In the genomic region with DNA sequence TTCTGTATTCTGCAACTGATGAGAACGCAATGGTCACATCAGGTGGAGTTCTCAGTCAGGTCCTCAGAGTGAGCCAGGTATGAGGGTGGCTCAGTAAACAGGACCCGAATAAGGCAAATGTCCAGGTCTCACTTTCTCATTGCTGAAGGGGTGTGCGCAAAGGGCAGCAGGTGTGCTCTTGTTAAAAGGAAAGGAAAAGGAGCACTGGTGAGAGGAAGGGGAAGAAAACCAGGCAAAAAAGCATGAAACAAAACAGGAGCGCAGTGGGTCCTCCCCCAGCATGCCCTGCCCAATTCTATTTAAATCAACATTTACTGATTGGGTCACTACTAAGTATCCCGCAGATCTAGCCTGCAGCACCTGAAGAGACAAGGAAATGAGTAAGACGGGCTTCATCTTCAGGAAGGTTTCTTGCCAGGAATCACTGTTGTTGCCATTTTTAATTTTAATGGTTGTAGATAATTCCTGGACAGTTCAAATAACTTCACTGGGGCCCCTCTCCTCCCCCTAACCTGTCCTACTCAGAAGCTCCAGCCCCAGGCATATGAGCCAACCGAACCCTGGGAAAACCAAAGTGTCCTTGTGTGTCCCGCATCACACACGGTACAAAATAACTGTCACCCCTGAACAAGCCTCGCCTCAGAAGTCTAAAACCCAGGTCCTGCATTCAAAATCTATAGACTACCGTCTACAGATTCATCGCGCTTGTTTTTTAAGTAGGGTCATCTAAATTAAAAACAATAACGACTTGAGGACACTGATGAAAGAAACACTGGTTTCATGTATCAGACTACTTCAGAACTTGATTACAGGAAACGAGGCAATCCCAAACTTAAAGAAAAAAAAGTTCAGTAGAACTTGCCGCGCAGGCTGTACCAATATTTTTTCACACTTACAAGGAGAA, we compare ENCODE assay signal across 8 cellular contexts. TPM values are rescaled to one million over a fixed set of nuclear protein-coding genes. Genes with fewer than 3 reads are reported as not detected.
DNase-seq lines count a peak whose midpoint lies in the region; ATAC-seq and TF ChIP-seq lines count a peak whose summit lies in the region.

No MANE protein-coding gene starts in this region.

- peak overlapping the region; percentile 85 to 99 (median 95) for H3K27ac Mint-ChIP-seq in CD4-positive, CD25-positive, alpha-beta regulatory T cell

- DNase-seq in CD4-positive, CD25-positive, alpha-beta regulatory T cell: no peak
- DNase-seq in NCI-H2196 (lab: John Stamatoyannopoulos, UW; ENCODE audit: unreplicated experiment): peak; percentile 45
- DNase-seq in colonic mucosa: peak; percentile 71
- DNase-seq in middle frontal gyrus (ENCODE audit: extremely low spot score, low spot score): no peak
- DNase-seq in NCI-H187 (lab: John Stamatoyannopoulos, UW): no peak

- H3K9ac ChIP-seq in colonic mucosa (ENCODE audit: low read depth in 2 of 2, low read length in 2 of 2): peak overlapping the region; percentile 93 to 95
- peak overlapping the region; percentile 89 to 93 for H3K9ac ChIP-seq in mucosa of rectum (ENCODE audit: low read depth in 1 of 2, low read length in 2 of 2)

- no peak for ATAC-seq in CD4-positive, CD25-positive, alpha-beta regulatory T cell (ENCODE audit: low read depth in 2 of 2)
- ATAC-seq in GM19467 (IDR thresholded peaks at IDR 0.05; ENCODE audit: unreplicated experiment) (peak; percentile 21), HG03565 (IDR thresholded peaks at IDR 0.05; ENCODE audit: unreplicated experiment) (no peak)

- H3K9me3 Mint-ChIP-seq in CD4-positive, CD25-positive, alpha-beta regulatory T cell: peaks cover 0 to 1% (median 0%) of the 10 kb centered on the region in 7 donors

- no peaks in the 10 kb centered on the region for H3K9me3 ChIP-seq in CD4-positive, CD25-positive, alpha-beta regulatory T cell (ENCODE audit: control insufficient read depth in 2 of 2, low read length in 2 of 2)
- H3K9me3 ChIP-seq in colonic mucosa (no peaks in the 10 kb centered on the region), mucosa of rectum (ENCODE audit: control insufficient read depth in 2 of 2, low read length in 2 of 2) (no peaks in the 10 kb centered on the region)

- H3K4me1 Mint-ChIP-seq in CD4-positive, CD25-positive, alpha-beta regulatory T cell: peaks cover 27 to 60% (median 48%) of the 10 kb centered on the region in 4 donors

- H3K4me3 ChIP-seq in CD4-positive, CD25-positive, alpha-beta regulatory T cell (ENCODE audit: low read depth, low read length): peak overlapping the region; percentile 93
- H3K4me3 ChIP-seq in colonic mucosa (peak overlapping the region; percentile 75), mucosa of rectum (ENCODE audit: low read length in 2 of 2) (peak overlapping the region; percentile 84 to 92)

- peak overlapping the region; percentile 94 to 99 (median 98) for H3K4me3 Mint-ChIP-seq in CD4-positive, CD25-positive, alpha-beta regulatory T cell

- H3K27ac ChIP-seq in CD4-positive, CD25-positive, alpha-beta regulatory T cell (ENCODE audit: insufficient read depth, low read length, poor library complexity, severe bottlenecking): peak overlapping the region; percentile 75
- H3K27ac ChIP-seq in colonic mucosa (peak overlapping the region; percentile 96), mucosa of rectum (ENCODE audit: low read depth in 2 of 2, low read length in 2 of 2) (peak overlapping the region; percentile 92 to 95)

- no peaks in the 10 kb centered on the region for H3K36me3 Mint-ChIP-seq in CD4-positive, CD25-positive, alpha-beta regulatory T cell

- no peaks in the 10 kb centered on the region for H3K36me3 ChIP-seq in CD4-positive, CD25-positive, alpha-beta regulatory T cell (ENCODE audit: control insufficient read depth, insufficient read depth, low read length)
- H3K36me3 ChIP-seq in colonic mucosa: no peaks in the 10 kb centered on the region
- no peaks in the 10 kb centered on the region for H3K36me3 ChIP-seq in mucosa of rectum (ENCODE audit: control insufficient read depth in 2 of 2, insufficient read depth in 2 of 2, low read length in 2 of 2)

- H3K4me1 ChIP-seq in CD4-positive, CD25-positive, alpha-beta regulatory T cell (ENCODE audit: control insufficient read depth, insufficient read depth, low read length, poor library complexity, severe bottlenecking): peaks cover 59% of the 10 kb centered on the region
- H3K4me1 ChIP-seq in colonic mucosa (peaks cover 21% of the 10 kb centered on the region), mucosa of rectum (ENCODE audit: control insufficient read depth in 2 of 2, insufficient read depth in 2 of 2, low read length in 2 of 2) (peaks cover 10 to 32% of the 10 kb centered on the region in 2 donors)

- no peaks in the 10 kb centered on the region for H3K27me3 Mint-ChIP-seq in CD4-positive, CD25-positive, alpha-beta regulatory T cell

- no peak for TF ChIP-seq CTCF in colonic mucosa (IDR thresholded peaks at IDR 0.05)

- intact Hi-C loops in colonic mucosa (cut with DNase I): loop anchor here (10.0 kb wide), 1 partner anchor 86 kb away; no protein-coding TSS in a partner anchor

- no peaks in the 10 kb centered on the region for H3K27me3 ChIP-seq in CD4-positive, CD25-positive, alpha-beta regulatory T cell (ENCODE audit: control insufficient read depth, insufficient read depth, low read length)
- H3K27me3 ChIP-seq in colonic mucosa: no peaks in the 10 kb centered on the region
- no peaks in the 10 kb centered on the region for H3K27me3 ChIP-seq in mucosa of rectum (ENCODE audit: control insufficient read depth in 2 of 2, insufficient read depth in 2 of 2, low read length in 2 of 2)

RNA-seq across cellular contexts. Expression of a gene that starts 1.0 kb away (rescaled TPM):
- total RNA-seq in CD4-positive, CD25-positive, alpha-beta regulatory T cell: 26.4 TPM
- polyA plus RNA-seq in CD4-positive, CD25-positive, alpha-beta regulatory T cell: 1 to 10 TPM; 3.6 to 7.0 (median 5.1) TPM
- total RNA-seq in colonic mucosa: 10 to 100 TPM; 45.7 to 54.1 TPM

Comparison
In these comparisons a context has a peak if more than half of its experiments do, and no peak if none do; other contexts are left out.
1. DNase-seq: peak in NCI-H2196 (single experiment) and colonic mucosa (single experiment); none in CD4-positive, CD25-positive, alpha-beta regulatory T cell (0 of 3), middle frontal gyrus (single experiment) and NCI-H187 (0 of 2).
2. Peak in every context shown above with its lines, with median percentiles within 50 percentile points of each other: H3K27ac ChIP-seq and H3K4me3 ChIP-seq.